26 cellular contexts compared by ENCODE assay signal in genomic region chr1:51715369-51715768, GRCh38.
A peak's percentile ranks its signal among the peaks of the same experiment; 100 is the strongest.
DNase-seq lines count a peak whose midpoint lies in the region; ATAC-seq, FAIRE-seq and TF ChIP-seq lines count a peak whose summit lies in the region.
"Had no signal": no experiment of that assay in that cellular context is flagged by ENCODE, and none has a peak within 500 bp of the region (broad histone marks: within the 10 kb centered on the region; RNA-seq: fewer than 3 reads in every experiment).

No MANE protein-coding gene starts in this region.

- TF ChIP-seq POLR2A in GM12878 (IDR thresholded peaks at IDR 0.05; ENCODE audit: low read depth, low read length) = no peak

- H3K27me3 Mint-ChIP-seq in CD8-positive, alpha-beta memory T cell = no peaks in the 10 kb centered on the region
- no peaks in the 10 kb centered on the region for H3K27me3 Mint-ChIP-seq in neural progenitor cell (ENCODE audit: insufficient read depth, low read depth)
- H3K27me3 Mint-ChIP-seq: B cell, T-cell had no signal

- CTCF ChIA-PET in CD8-positive, alpha-beta memory T cell (lab: Charles Lee) = interaction anchor here (0.9 kb wide), 1 partner anchor 9 kb away, joined by 4 read pairs; no protein-coding TSS in a partner anchor
- CTCF ChIA-PET in GM12878 (lab: Yijun Ruan, JAX) = interaction anchor here (1.0 to 1.7 kb wide), 4 partner anchors 10 to 88 kb away, joined by 3 to 7 read pairs (median 4); no protein-coding TSS in a partner anchor

- no peak overlapping the region for H3K4me3 ChIP-seq in CD8-positive, alpha-beta memory T cell (ENCODE audit: low read length)
- H3K4me3 ChIP-seq in GM12878 (no peak overlapping the region), smooth muscle cell (no peak overlapping the region), neural progenitor cell (no peak overlapping the region)
- H3K4me3 ChIP-seq: A549, GM23248, K562, MG63, SJCRH30 had no signal

- TF ChIP-seq CTCF in GM12878 (IDR thresholded peaks at IDR 0.05 in 2 of 3, conservative IDR thresholded peaks at IDR 0.05 in 1 of 3; ENCODE audit: control insufficient read depth in 2 of 3, extremely low read depth in 1 of 3, insufficient read depth in 1 of 3, low read depth in 3 of 3, low read length in 3 of 3) (no peak), smooth muscle cell (IDR thresholded peaks at IDR 0.05; ENCODE audit: borderline replicate concordance, insufficient read depth, poor library complexity, severe bottlenecking) (no peak), neural progenitor cell (IDR thresholded peaks at IDR 0.05) (no peak)

- peak overlapping the region in 5 of 8 donors; percentile 8 to 67 (median 39) for H3K27ac Mint-ChIP-seq in CD8-positive, alpha-beta memory T cell
- H3K27ac Mint-ChIP-seq in neural progenitor cell = no peak overlapping the region
- H3K27ac Mint-ChIP-seq: B cell, CD14-positive monocyte, H9, T-cell had no signal

- H2AFZ ChIP-seq in GM12878 (ENCODE audit: control insufficient read depth, low read depth, low read length) (no peak overlapping the region), smooth muscle cell (ENCODE audit: low read depth) (no peak overlapping the region), neural progenitor cell (replicated peaks) (no peak overlapping the region)
- H2AFZ ChIP-seq: GM23248 had no signal

- H3K36me3 Mint-ChIP-seq in CD8-positive, alpha-beta memory T cell = peaks cover 0 to 17% (median 6%) of the 10 kb centered on the region in 3 donors
- peaks cover 2% of the 10 kb centered on the region for H3K36me3 Mint-ChIP-seq in neural progenitor cell

- H3K9me3 Mint-ChIP-seq in CD8-positive, alpha-beta memory T cell = no peaks in the 10 kb centered on the region
- peaks cover 10% of the 10 kb centered on the region for H3K9me3 Mint-ChIP-seq in neural progenitor cell
- H3K9me3 Mint-ChIP-seq: T-cell had no signal

- TF ChIP-seq RAD21 in GM12878 (IDR thresholded peaks at IDR 0.05; ENCODE audit: insufficient read depth, low read depth, low read length) = no peak

- no peak overlapping the region for H3K4me2 ChIP-seq in GM12878 (ENCODE audit: control insufficient read depth, insufficient read depth)
- no peak overlapping the region for H3K4me2 ChIP-seq in smooth muscle cell
- no peak overlapping the region for H3K4me2 ChIP-seq in neural progenitor cell
- H3K4me2 ChIP-seq: A549 had no signal

- FAIRE-seq in GM12878 (lab: Jason Lieb, UNC) = peak; percentile 59
- FAIRE-seq: A549, GM18507, GM19239, RCC 7860 had no signal

- DNase-seq in CD8-positive, alpha-beta memory T cell = no peak
- no peak for DNase-seq in GM12878 (ENCODE audit: low read depth, low spot score)
- no peak for DNase-seq in smooth muscle cell (lab: John Stamatoyannopoulos, UW; ENCODE audit: unreplicated experiment)
- DNase-seq in neural progenitor cell (ENCODE audit: low spot score) = no peak
- no peak for DNase-seq in GM19238 (ENCODE audit: insufficient read length, low spot score)
- DNase-seq in activated naive CD4-positive, alpha-beta T cell (lab: John Stamatoyannopoulos, UW) = no peak
- DNase-seq: Caco-2, DMS 273 treated with DMSO at 0.1 percent for 48 hours, DND-41, H9, MG63, NCI-H1694 treated with DMSO at 0.1 percent for 48 hours, NCI-H226, NCI-H524 treated with DMSO at 0.1 percent for 48 hours, SJCRH30, T-cell had no signal

- H4K20me1 ChIP-seq in GM12878 (ENCODE audit: control insufficient read depth, insufficient read depth) (no peaks in the 10 kb centered on the region), smooth muscle cell (ENCODE audit: low read depth) (peaks cover 6% of the 10 kb centered on the region), neural progenitor cell (ENCODE audit: low read depth) (no peaks in the 10 kb centered on the region)

- SMC1A ChIA-PET in GM12878 (lab: Charles Lee; ENCODE audit: uncharacterized antibody, unreplicated experiment) = interaction anchor here (0.8 to 0.9 kb wide), 2 partner anchors 17 to 18 kb away, joined by 3 read pairs; no protein-coding TSS in a partner anchor

- ATAC-seq in GM19395 (IDR thresholded peaks at IDR 0.05; ENCODE audit: unreplicated experiment) (peak; percentile 65), HG03460 (IDR thresholded peaks at IDR 0.05; ENCODE audit: unreplicated experiment) (peak; percentile 73), GM12878 (peak; percentile 65)
- ATAC-seq: A549, T-cell had no signal

- H3K27ac ChIP-seq in CD8-positive, alpha-beta memory T cell (ENCODE audit: low read depth, low read length) = no peak overlapping the region
- H3K27ac ChIP-seq in GM12878 (ENCODE audit: control insufficient read depth, insufficient read depth) = peak overlapping the region; percentile 32; the same call in 1 of the 2 replicates
- no peak overlapping the region for H3K27ac ChIP-seq in smooth muscle cell (ENCODE audit: low read depth)
- no peak overlapping the region for H3K27ac ChIP-seq in neural progenitor cell
- H3K27ac ChIP-seq: A549, GM23248, SJCRH30 had no signal

- no peaks in the 10 kb centered on the region for H3K27me3 ChIP-seq in CD8-positive, alpha-beta memory T cell (ENCODE audit: insufficient read depth, low read length, poor library complexity, severe bottlenecking)
- H3K27me3 ChIP-seq in GM12878 (replicated peaks in 1 of 2; ENCODE audit: control insufficient read depth in 2 of 2, insufficient read depth in 2 of 2, low read length in 1 of 2) (no peaks in the 10 kb centered on the region), smooth muscle cell (ENCODE audit: low read depth) (no peaks in the 10 kb centered on the region), neural progenitor cell (no peaks in the 10 kb centered on the region)
- H3K27me3 ChIP-seq: MG63, SJCRH30 had no signal

- no peak overlapping the region for H3K9ac ChIP-seq in GM12878 (ENCODE audit: control insufficient read depth, insufficient read depth, low read length)
- no peak overlapping the region for H3K9ac ChIP-seq in smooth muscle cell (ENCODE audit: low read depth)
- no peak overlapping the region for H3K9ac ChIP-seq in neural progenitor cell
- H3K9ac ChIP-seq: GM23248 had no signal

- H3K4me3 Mint-ChIP-seq in CD8-positive, alpha-beta memory T cell = no peak overlapping the region
- no peak overlapping the region for H3K4me3 Mint-ChIP-seq in neural progenitor cell
- H3K4me3 Mint-ChIP-seq: B cell, CD14-positive monocyte, H9, T-cell had no signal

- H3K9me3 ChIP-seq in CD8-positive, alpha-beta memory T cell (ENCODE audit: low read length) = no peaks in the 10 kb centered on the region
- H3K9me3 ChIP-seq in GM12878 (replicated peaks; ENCODE audit: control insufficient read depth, insufficient read depth, low read length) = no peaks in the 10 kb centered on the region
- H3K9me3 ChIP-seq in smooth muscle cell (replicated peaks; ENCODE audit: low read depth) = no peaks in the 10 kb centered on the region
- no peaks in the 10 kb centered on the region for H3K9me3 ChIP-seq in neural progenitor cell (ENCODE audit: low read depth)
- H3K9me3 ChIP-seq: A549, Caco-2, MG63, SJCRH30 had no signal

- H3K4me1 Mint-ChIP-seq in CD8-positive, alpha-beta memory T cell = peaks cover 25 to 32% (median 27%) of the 10 kb centered on the region in 3 donors
- peaks cover 3% of the 10 kb centered on the region for H3K4me1 Mint-ChIP-seq in neural progenitor cell
- H3K4me1 Mint-ChIP-seq: B cell, CD14-positive monocyte had no signal

- 67% methylated on average over 4 of the region's 4 CpGs for WGBS in GM12878 (ENCODE audit: insufficient coverage, insufficient replicate concordance, low lambda C conversion rate, missing lambda C conversion rate)
- WGBS in smooth muscle cell (ENCODE audit: low lambda C conversion rate) = 87% methylated on average over 4 of the region's 4 CpGs

- H3K4me1 ChIP-seq in CD8-positive, alpha-beta memory T cell (ENCODE audit: insufficient read depth, low read length) = peaks cover 5% of the 10 kb centered on the region
- H3K4me1 ChIP-seq in GM12878 (ENCODE audit: control insufficient read depth, insufficient read depth, low read length) (peaks cover 9% of the 10 kb centered on the region; the same call in 1 of the 2 replicates), smooth muscle cell (ENCODE audit: low read depth) (no peaks in the 10 kb centered on the region), neural progenitor cell (no peaks in the 10 kb centered on the region)
- H3K4me1 ChIP-seq: A549, Caco-2, SJCRH30 had no signal

- no peaks in the 10 kb centered on the region for H3F3A ChIP-seq in smooth muscle cell (ENCODE audit: low read depth)
- no peaks in the 10 kb centered on the region for H3F3A ChIP-seq in neural progenitor cell (ENCODE audit: low read depth)

- no peak for TF ChIP-seq EP300 in GM12878 (IDR thresholded peaks at IDR 0.05; ENCODE audit: borderline replicate concordance in 1 of 2, control insufficient read depth in 1 of 2, low read depth in 2 of 2, low read length in 2 of 2)

- in situ Hi-C loops in GM12878 (cut with MboI) = no loop called here

- BruUV-seq in GM12878 (replicated peaks; lab: Mats Ljungman, UMichigan) = no TSS peak

- H3K79me2 ChIP-seq in GM12878 (ENCODE audit: control insufficient read depth, insufficient read depth, low read length) (no peaks in the 10 kb centered on the region), smooth muscle cell (ENCODE audit: low read depth) (no peaks in the 10 kb centered on the region), neural progenitor cell (ENCODE audit: low read depth) (no peaks in the 10 kb centered on the region)

- RAD21 ChIA-PET in GM12878 (lab: Charles Lee; ENCODE audit: unreplicated experiment) = interaction anchor here (1.0 to 1.2 kb wide), 4 partner anchors 11 to 54 kb away, joined by 3 to 4 read pairs (median 4); no protein-coding TSS in a partner anchor

- POLR2A ChIA-PET in CD8-positive, alpha-beta memory T cell (lab: Charles Lee) = no interaction called here
- POLR2A ChIA-PET in GM12878 (lab: Charles Lee) = interaction anchor here (1.5 kb wide), 1 partner anchor 14 kb away, joined by 3 read pairs; no protein-coding TSS in a partner anchor

- H3K36me3 ChIP-seq in CD8-positive, alpha-beta memory T cell (ENCODE audit: insufficient read depth, low read length) = no peaks in the 10 kb centered on the region
- H3K36me3 ChIP-seq in GM12878 (ENCODE audit: control insufficient read depth in 2 of 2, insufficient read depth in 2 of 2, low read length in 1 of 2) (no peaks in the 10 kb centered on the region), smooth muscle cell (ENCODE audit: low read depth) (no peaks in the 10 kb centered on the region), neural progenitor cell (no peaks in the 10 kb centered on the region)
- H3K36me3 ChIP-seq: MG63, SJCRH30 had no signal

- intact Hi-C loops in GM12878 (cut with micrococcal nuclease; ENCODE audit: unreplicated experiment) = no loop called here

TF ChIP-seq in GM12878, 131 proteins besides CTCF, POLR2A, EP300 and RAD21 (continues in another document):
- 0 out of 2 replicates have a peak, but pooled peaks have one; percentile 20 for TF ChIP-seq TCF3 (IDR thresholded peaks at IDR 0.05; ENCODE audit: borderline replicate concordance, insufficient read depth, low read depth, low read length)
- TF ChIP-seq TCF12 (IDR thresholded peaks at IDR 0.05; ENCODE audit: low read depth, low read length) = 0 out of 2 replicates have a peak, but pooled peaks have one; percentile 18
